In genomic region chr16:49407873-49408565, GRCh38 we compare ENCODE assay signal across 8 cellular contexts. TPM values are rescaled to one million over a fixed set of nuclear protein-coding genes. Genes with fewer than 3 reads are reported as not detected.
DNase-seq lines count a peak whose midpoint lies in the region; ATAC-seq and TF ChIP-seq lines count a peak whose summit lies in the region.

No MANE protein-coding gene starts in this region.

- peaks cover 7% of the 10 kb centered on the region for H4K20me1 ChIP-seq in OCI-LY3 (ENCODE audit: insufficient read depth, low read length)

- H2AFZ ChIP-seq in OCI-LY3 (ENCODE audit: low read depth, low read length): no peak overlapping the region

- DNase-seq in DMS114 treated with DMSO at 0.1 percent for 48 hours (lab: John Stamatoyannopoulos, UW; ENCODE audit: unreplicated experiment) (peak; percentile 86), HT1080 (ENCODE audit: low read depth) (peak; percentile 71), activated T-cell treated with anti-CD3 and anti-CD28 coated beads for 1 hour (ENCODE audit: low read depth) (peak; percentile 48), natural killer cell (peak; percentile 38)
- peak; percentile 8 for DNase-seq in stimulated activated naive CD4-positive, alpha-beta T cell treated with Interleukin-2 at 50 U/mL for 16 hours (lab: John Stamatoyannopoulos, UW)

- peaks cover 0 to 9% of the 10 kb centered on the region in 2 donors for H3K27me3 Mint-ChIP-seq in natural killer cell (ENCODE audit: low read depth in 2 of 2)

- TF ChIP-seq CTCF in OCI-LY3 (IDR thresholded peaks at IDR 0.05; ENCODE audit: low read depth, low read length) (peak; percentile 83), natural killer cell (IDR thresholded peaks at IDR 0.05) (peak; percentile 61)

- intact Hi-C loops in natural killer cell (cut with micrococcal nuclease): loop anchor here (1.0 to 10.0 kb wide), 3 partner anchors 185 to 1397 kb away; no protein-coding TSS in a partner anchor

- H3K4me3 ChIP-seq in OCI-LY3 (ENCODE audit: low read length): no peak overlapping the region

- no peaks in the 10 kb centered on the region for H3K36me3 Mint-ChIP-seq in natural killer cell

- H3K79me2 ChIP-seq in OCI-LY3 (ENCODE audit: low read length): no peaks in the 10 kb centered on the region

- no peak overlapping the region for H3K9ac ChIP-seq in OCI-LY3 (ENCODE audit: low read length)

- no peak overlapping the region for H3K4me3 Mint-ChIP-seq in natural killer cell

- 0 out of 2 replicates have a peak, but pooled peaks cover 8% of the 10 kb centered on the region for H3K9me3 ChIP-seq in OCI-LY3 (ENCODE audit: insufficient read depth, low read length)

- H3K4me2 ChIP-seq in OCI-LY3 (ENCODE audit: low read length): peak overlapping the region; percentile 47

- no peaks in the 10 kb centered on the region for H3K9me3 Mint-ChIP-seq in natural killer cell

- no peaks in the 10 kb centered on the region for H3K4me1 Mint-ChIP-seq in natural killer cell

- peak; percentile 90 for ATAC-seq in GM21515 (IDR thresholded peaks at IDR 0.05; ENCODE audit: unreplicated experiment)
- peak; percentile 94 for ATAC-seq in esophagus mucosa
- ATAC-seq in natural killer cell: peak in 1 of 3 donors; percentile 83

- no peaks in the 10 kb centered on the region for H3K36me3 ChIP-seq in OCI-LY3 (replicated peaks; ENCODE audit: low read depth, low read length)

- peaks cover 20% of the 10 kb centered on the region for H3K27me3 ChIP-seq in OCI-LY3 (ENCODE audit: low read depth, low read length)

- no peak overlapping the region for H3K27ac Mint-ChIP-seq in natural killer cell

- H3K27ac ChIP-seq in OCI-LY3 (ENCODE audit: low read length): no peak overlapping the region

- H3K4me1 ChIP-seq in OCI-LY3 (ENCODE audit: low read length): peaks cover 6% of the 10 kb centered on the region

RNA-seq across cellular contexts. Expression of gene C16orf78, which starts 34.4 kb away (rescaled TPM):
- total RNA-seq in HT1080 (2014; rRNA removed; shearing (Covaris generic)): not detected in 2 replicates
- polyA plus RNA-seq in HT1080 (2015; cell fraction: cytosol; rRNA removed): not detected in 2 replicates
- not detected in 2 replicates for polyA plus RNA-seq in HT1080 (2015; cell fraction: nucleus; rRNA removed)
- total RNA-seq in esophagus mucosa: not detected
- total RNA-seq in natural killer cell: not detected

Comparison
In these comparisons a context has a peak if more than half of its experiments do, and no peak if none do; other contexts are left out.
1. DNase-seq: peak in every context shown above with its lines; median percentile 86 in DMS114 treated with DMSO at 0.1 percent for 48 hours; 71 in HT1080; 48 in activated T-cell treated with anti-CD3 and anti-CD28 coated beads for 1 hour; 38 in natural killer cell; 8 in stimulated activated naive CD4-positive, alpha-beta T cell treated with Interleukin-2 at 50 U/mL for 16 hours.